Comparison of ENCODE assay signal across 27 cellular contexts in the genomic region with DNA sequence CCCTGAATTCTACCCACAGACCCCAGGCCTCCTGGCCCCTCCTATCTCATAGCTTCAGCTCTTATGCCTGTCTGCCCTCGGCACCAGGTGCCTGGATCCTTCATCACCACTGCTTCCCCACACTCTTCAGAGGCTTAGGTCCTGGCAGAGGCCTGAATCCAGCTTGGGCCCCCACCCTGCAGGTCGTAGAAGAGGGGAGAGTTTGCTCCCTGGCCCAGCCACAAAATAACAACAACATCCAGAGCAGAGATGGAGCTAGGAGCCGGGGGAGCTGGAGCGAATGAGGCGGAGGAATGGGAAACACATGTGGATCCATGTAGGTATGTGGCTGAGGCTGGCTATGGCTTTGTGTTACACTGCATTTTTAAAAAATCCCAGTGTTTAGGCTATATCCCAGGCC. TPM values are rescaled to one million over a fixed set of nuclear protein-coding genes. Genes with fewer than 3 reads are reported as not detected.
DNase-seq lines count a peak whose midpoint lies in the region; ATAC-seq and TF ChIP-seq lines count a peak whose summit lies in the region.
"Had no signal": no experiment of that assay in that cellular context is flagged by ENCODE, and none has a peak within 500 bp of the region (broad histone marks: within the 10 kb centered on the region; RNA-seq: fewer than 3 reads in every experiment).

No MANE protein-coding gene starts in this region.

- no peak overlapping the region for H2AFZ ChIP-seq in SK-N-SH (ENCODE audit: low read depth)

- H3K4me3 ChIP-seq in SK-N-SH (ENCODE audit: low read depth in 2 of 2, low read length in 1 of 2) = no peak overlapping the region
- no peak overlapping the region for H3K4me3 ChIP-seq in stomach
- H3K4me3 ChIP-seq: BLaER1 treated with 17β-estradiol and CSF1 and Interleukin-3, amounts not matched to agents 10 nM and 100 nM had no signal

- TF ChIP-seq EP300 in SK-N-SH (IDR thresholded peaks at IDR 0.05; ENCODE audit: borderline replicate concordance in 1 of 2, low read depth in 1 of 2, low read length in 1 of 2) (no peak), stomach (IDR thresholded peaks at IDR 0.05) (no peak)

- H3K9me3 ChIP-seq in SK-N-SH (no peaks in the 10 kb centered on the region), stomach (no peaks in the 10 kb centered on the region)
- H3K9me3 ChIP-seq: BLaER1 treated with 17β-estradiol and CSF1 and Interleukin-3, amounts not matched to agents 10 nM and 100 nM; Caco-2 had no signal

- ATAC-seq in SK-N-SH treated with all-trans-retinoic acid at 6 μM for 48 hours (no peak), HG02588 (IDR thresholded peaks at IDR 0.05; ENCODE audit: unreplicated experiment) (no peak)

- no peaks in the 10 kb centered on the region for H3K9me2 ChIP-seq in SK-N-SH

- H3K4me1 ChIP-seq in SK-N-SH (ENCODE audit: control insufficient read depth in 1 of 2, insufficient read depth in 2 of 2, low read depth in 1 of 2, low read length in 1 of 2) (peaks cover 11 to 37% of the 10 kb centered on the region in 2 experiments), stomach (peaks cover 5 to 34% (median 26%) of the 10 kb centered on the region in 4 donors)
- H3K4me1 ChIP-seq: Caco-2 had no signal

- no peak overlapping the region for H3K4me2 ChIP-seq in SK-N-SH
- H3K4me2 ChIP-seq: BLaER1 treated with 17β-estradiol and CSF1 and Interleukin-3, amounts not matched to agents 10 nM and 100 nM had no signal

- POLR2A ChIA-PET in SK-N-SH (lab: Yijun Ruan, JAX) = no interaction called here
- POLR2A ChIA-PET in RWPE1 (lab: Yijun Ruan, JAX; ENCODE audit: low non-redundant PET) = no interaction called here

- TF ChIP-seq CTCF in SK-N-SH (IDR thresholded peaks at IDR 0.05) = no peak
- TF ChIP-seq CTCF in RWPE1 (conservative IDR thresholded peaks at IDR 0.05; ENCODE audit: low read depth) = no peak
- no peak for TF ChIP-seq CTCF in stomach (IDR thresholded peaks at IDR 0.05)

- TF ChIP-seq RAD21 in SK-N-SH (IDR thresholded peaks at IDR 0.05; ENCODE audit: low read length) = no peak

- H3K27me3 ChIP-seq in SK-N-SH (ENCODE audit: insufficient read depth) = no peaks in the 10 kb centered on the region
- no peaks in the 10 kb centered on the region for H3K27me3 ChIP-seq in stomach
- H3K27me3 ChIP-seq: BLaER1 treated with 17β-estradiol and CSF1 and Interleukin-3, amounts not matched to agents 10 nM and 100 nM had no signal

- no peak overlapping the region for H3K9ac ChIP-seq in SK-N-SH
- H3K9ac ChIP-seq: BLaER1 treated with 17β-estradiol and CSF1 and Interleukin-3, amounts not matched to agents 10 nM and 100 nM had no signal

- intact Hi-C loops in stomach (cut with DNase I; ENCODE audit: low total_unique reads) = no loop called here

- no peak for TF ChIP-seq POLR2A in stomach (IDR thresholded peaks at IDR 0.05)

- DNase-seq in SK-N-SH (peak; percentile 17), RWPE1 (ENCODE audit: low spot score) (no peak), islet precursor cell (peak; percentile 38), stomach (peak; percentile 20), cerebellar cortex (ENCODE audit: low spot score) (no peak), dedifferentiated amniotic fluid mesenchymal stem cell (ENCODE audit: extremely low spot score) (no peak)
- DNase-seq: ACHN; Caco-2; CD4-positive, alpha-beta memory T cell; DMS 273 treated with DMSO at 0.1 percent for 48 hours; Kasumi-1; NCI-H1694; NCI-H2081; NCI-H2171; NCI-H345; NCI-H524 treated with DMSO at 0.1 percent for 48 hours; NCI-H82; OCI-M1; SHP77 treated with DMSO at 0.1 percent for 48 hours had no signal

- no peaks in the 10 kb centered on the region for H3K79me2 ChIP-seq in SK-N-SH (ENCODE audit: insufficient read depth)

- no peaks in the 10 kb centered on the region for H3K36me3 ChIP-seq in SK-N-SH (replicated peaks in 1 of 2; ENCODE audit: control insufficient read depth in 1 of 2, insufficient read depth in 2 of 2, low read length in 1 of 2)
- no peaks in the 10 kb centered on the region for H3K36me3 ChIP-seq in stomach
- H3K36me3 ChIP-seq: BLaER1 treated with 17β-estradiol and CSF1 and Interleukin-3, amounts not matched to agents 10 nM and 100 nM had no signal

- CTCF ChIA-PET in SK-N-SH (lab: Yijun Ruan, JAX) (interaction anchor here (0.9 to 3.2 kb wide), 4 partner anchors 13 to 298 kb away, joined by 3 to 11 read pairs (median 3); no protein-coding TSS in a partner anchor), RWPE1 (lab: Yijun Ruan, JAX) (no interaction called here)

- H4K20me1 ChIP-seq in SK-N-SH (ENCODE audit: insufficient read depth) = no peaks in the 10 kb centered on the region
- H4K20me1 ChIP-seq: BLaER1 treated with 17β-estradiol and CSF1 and Interleukin-3, amounts not matched to agents 10 nM and 100 nM had no signal

- H3F3A ChIP-seq in SK-N-SH (replicated peaks; ENCODE audit: insufficient read depth) = peaks cover 11% of the 10 kb centered on the region

- no peak overlapping the region for H3K27ac ChIP-seq in SK-N-SH (ENCODE audit: low read depth in 2 of 2, low read length in 1 of 2)
- peak overlapping the region; percentile 84 for H3K27ac ChIP-seq in RWPE1
- no peak overlapping the region for H3K27ac ChIP-seq in stomach
- H3K27ac ChIP-seq: 22Rv1; BLaER1 treated with 17β-estradiol and CSF1 and Interleukin-3, amounts not matched to agents 10 nM and 100 nM had no signal

- 87% methylated on average over 5 of the region's 5 CpGs for WGBS in SK-N-SH (ENCODE audit: low lambda C conversion rate)
- 82 to 93% (median 89%) methylated on average over 5 of the region's 5 CpGs for WGBS in stomach, 5 donors

TF ChIP-seq in SK-N-SH, 30 proteins besides CTCF, POLR2A, EP300 and RAD21 (continues in another document):
- TF ChIP-seq FOXM1 (IDR thresholded peaks at IDR 0.05; ENCODE audit: low read depth) (no peak), TAF1 (IDR thresholded peaks at IDR 0.05; ENCODE audit: borderline replicate concordance, low read depth, low read length) (no peak), RCOR1 (IDR thresholded peaks at IDR 0.05; ENCODE audit: low read length) (no peak), TEAD4 (IDR thresholded peaks at IDR 0.05; ENCODE audit: borderline replicate concordance, insufficient read depth) (no peak), JUND (IDR thresholded peaks at IDR 0.05) (no peak), EZH2phosphoT487 (IDR thresholded peaks at IDR 0.05; ENCODE audit: borderline replicate concordance, low read depth) (no peak), NRF1 (IDR thresholded peaks at IDR 0.05; ENCODE audit: low read depth, low read length) (no peak)
- TF ChIP-seq, protein P1, sequence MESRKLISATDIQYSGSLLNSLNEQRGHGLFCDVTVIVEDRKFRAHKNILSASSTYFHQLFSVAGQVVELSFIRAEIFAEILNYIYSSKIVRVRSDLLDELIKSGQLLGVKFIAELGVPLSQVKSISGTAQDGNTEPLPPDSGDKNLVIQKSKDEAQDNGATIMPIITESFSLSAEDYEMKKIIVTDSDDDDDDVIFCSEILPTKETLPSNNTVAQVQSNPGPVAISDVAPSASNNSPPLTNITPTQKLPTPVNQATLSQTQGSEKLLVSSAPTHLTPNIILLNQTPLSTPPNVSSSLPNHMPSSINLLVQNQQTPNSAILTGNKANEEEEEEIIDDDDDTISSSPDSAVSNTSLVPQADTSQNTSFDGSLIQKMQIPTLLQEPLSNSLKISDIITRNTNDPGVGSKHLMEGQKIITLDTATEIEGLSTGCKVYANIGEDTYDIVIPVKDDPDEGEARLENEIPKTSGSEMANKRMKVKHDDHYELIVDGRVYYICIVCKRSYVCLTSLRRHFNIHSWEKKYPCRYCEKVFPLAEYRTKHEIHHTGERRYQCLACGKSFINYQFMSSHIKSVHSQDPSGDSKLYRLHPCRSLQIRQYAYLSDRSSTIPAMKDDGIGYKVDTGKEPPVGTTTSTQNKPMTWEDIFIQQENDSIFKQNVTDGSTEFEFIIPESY (IDR thresholded peaks at IDR 0.05; ENCODE audit: borderline replicate concordance, low read depth) = no peak

TF ChIP-seq in SK-N-SH treated with all-trans-retinoic acid at 6 μM for 48 hours, 23 proteins besides CTCF, POLR2A, EP300 and RAD21 (continues in another document):
- no peak for TF ChIP-seq ESRRG (CRISPR knock-in tag; IDR thresholded peaks at IDR 0.05)
- TF ChIP-seq RARB (CRISPR knock-in tag; IDR thresholded peaks at IDR 0.05) = no peak
- no peak for TF ChIP-seq ZNF565 (CRISPR knock-in tag; conservative IDR thresholded peaks at IDR 0.05; ENCODE audit: low read depth)
- TF ChIP-seq ZFP30 (CRISPR knock-in tag; IDR thresholded peaks at IDR 0.05) = no peak
- no peak for TF ChIP-seq OSR1 (CRISPR knock-in tag; IDR thresholded peaks at IDR 0.05)
- TF ChIP-seq, protein P2, sequence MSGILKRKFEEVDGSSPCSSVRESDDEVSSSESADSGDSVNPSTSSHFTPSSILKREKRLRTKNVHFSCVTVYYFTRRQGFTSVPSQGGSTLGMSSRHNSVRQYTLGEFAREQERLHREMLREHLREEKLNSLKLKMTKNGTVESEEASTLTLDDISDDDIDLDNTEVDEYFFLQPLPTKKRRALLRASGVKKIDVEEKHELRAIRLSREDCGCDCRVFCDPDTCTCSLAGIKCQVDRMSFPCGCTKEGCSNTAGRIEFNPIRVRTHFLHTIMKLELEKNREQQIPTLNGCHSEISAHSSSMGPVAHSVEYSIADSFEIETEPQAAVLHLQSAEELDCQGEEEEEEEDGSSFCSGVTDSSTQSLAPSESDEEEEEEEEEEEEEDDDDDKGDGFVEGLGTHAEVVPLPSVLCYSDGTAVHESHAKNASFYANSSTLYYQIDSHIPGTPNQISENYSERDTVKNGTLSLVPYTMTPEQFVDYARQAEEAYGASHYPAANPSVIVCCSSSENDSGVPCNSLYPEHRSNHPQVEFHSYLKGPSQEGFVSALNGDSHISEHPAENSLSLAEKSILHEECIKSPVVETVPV (CRISPR knock-in tag; IDR thresholded peaks at IDR 0.05) = no peak
- no peak for TF ChIP-seq ZFP3 (CRISPR knock-in tag; IDR thresholded peaks at IDR 0.05)
- TF ChIP-seq, protein P3, sequence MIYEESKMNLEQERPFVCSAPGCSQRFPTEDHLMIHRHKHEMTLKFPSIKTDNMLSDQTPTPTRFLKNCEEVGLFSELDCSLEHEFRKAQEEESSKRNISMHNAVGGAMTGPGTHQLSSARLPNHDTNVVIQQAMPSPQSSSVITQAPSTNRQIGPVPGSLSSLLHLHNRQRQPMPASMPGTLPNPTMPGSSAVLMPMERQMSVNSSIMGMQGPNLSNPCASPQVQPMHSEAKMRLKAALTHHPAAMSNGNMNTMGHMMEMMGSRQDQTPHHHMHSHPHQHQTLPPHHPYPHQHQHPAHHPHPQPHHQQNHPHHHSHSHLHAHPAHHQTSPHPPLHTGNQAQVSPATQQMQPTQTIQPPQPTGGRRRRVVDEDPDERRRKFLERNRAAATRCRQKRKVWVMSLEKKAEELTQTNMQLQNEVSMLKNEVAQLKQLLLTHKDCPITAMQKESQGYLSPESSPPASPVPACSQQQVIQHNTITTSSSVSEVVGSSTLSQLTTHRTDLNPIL (CRISPR knock-in tag; IDR thresholded peaks at IDR 0.05; ENCODE audit: low read depth) = no peak

RNA-seq across cellular contexts. Expression of a gene that starts 7.8 kb away (rescaled TPM):
- polyA plus RNA-seq in SK-N-SH (2012; rRNA removed) (0.03 TPM in 1 of 2 replicates, not detected in the other), stomach (not detected)
- polyA plus RNA-seq in SK-N-SH (2012; cell fraction: cytosol; rRNA removed) = not detected in 2 replicates
- not detected in 2 replicates for polyA plus RNA-seq in SK-N-SH (2012; cell fraction: nucleus; rRNA removed)
- total RNA-seq in stomach = not detected
- total RNA-seq: Caco-2; CD4-positive, alpha-beta memory T cell; G401; H1; MCF 10A; RPMI7951 had no signal
- polyA plus RNA-seq: CD4-positive, alpha-beta memory T cell; H1 had no signal

RNA-seq across cellular contexts. Expression of a gene that starts 21.8 kb away (rescaled TPM):
- polyA plus RNA-seq in SK-N-SH (2012; rRNA removed) (0.48 and 0.73 TPM in 2 replicates), stomach (1 to 10 TPM; 1.1 to 3.4 (median 2.7) TPM)
- polyA plus RNA-seq in SK-N-SH (2012; cell fraction: cytosol; rRNA removed) = 0.26 and 0.38 TPM in 2 replicates
- 1.3 and 1.7 TPM in 2 replicates for polyA plus RNA-seq in SK-N-SH (2012; cell fraction: nucleus; rRNA removed)
- 1 to 10 TPM in 4 of 5 donors, under 1 TPM in 1; 0.29 to 8.5 (median 2.2) TPM for total RNA-seq in stomach
- total RNA-seq: RPMI7951 had no signal
- polyA plus RNA-seq: CD4-positive, alpha-beta memory T cell had no signal

Comparison
In these comparisons a context has a peak if more than half of its experiments do, and no peak if none do; other contexts are left out.
1. DNase-seq: peak in SK-N-SH (single experiment), islet precursor cell (single experiment) and stomach (single experiment); none in RWPE1 (single experiment), cerebellar cortex (single experiment) and dedifferentiated amniotic fluid mesenchymal stem cell (single experiment).